ENCODE assay signal across 9 cellular contexts in genomic region chr2:218229851-218230250, GRCh38. TPM values are rescaled to one million over a fixed set of nuclear protein-coding genes. Genes with fewer than 3 reads are reported as not detected.
A peak's percentile ranks its signal among the peaks of the same experiment; 100 is the strongest.
DNase-seq lines count a peak whose midpoint lies in the region; ATAC-seq, FAIRE-seq and TF ChIP-seq lines count a peak whose summit lies in the region.
"Had no signal": no experiment of that assay in that cellular context is flagged by ENCODE, and none has a peak within 500 bp of the region (broad histone marks: within the 10 kb centered on the region; RNA-seq: fewer than 3 reads in every experiment).

No MANE protein-coding gene starts in this region.

- TF ChIP-seq POLR2A in GM12891 (IDR thresholded peaks at IDR 0.05; ENCODE audit: low read depth, low read length) (no peak), erythroblast (IDR thresholded peaks at IDR 0.05; ENCODE audit: low read length) (no peak)

- H3K27me3 ChIP-seq in RWPE2 (ENCODE audit: insufficient read depth, poor library complexity, severe bottlenecking) = no peaks in the 10 kb centered on the region

- H3K36me3 ChIP-seq in RWPE2 (ENCODE audit: low read depth) = peaks cover 95% of the 10 kb centered on the region

- no peaks in the 10 kb centered on the region for H3K9me3 ChIP-seq in RWPE2 (ENCODE audit: severe bottlenecking)

- peaks cover 100% of the 10 kb centered on the region for H3K36me3 Mint-ChIP-seq in stimulated activated effector memory CD8-positive, alpha-beta T cell treated with anti-CD3 and anti-CD28 coated beads, Interleukin-12 subunit alpha, Interleukin-12 subunit beta, amount 100 ng/mL, for 72 hours

- peaks cover 31% of the 10 kb centered on the region for H3K4me1 ChIP-seq in RWPE2 (ENCODE audit: insufficient read depth, poor library complexity, severe bottlenecking)

- H3K27ac ChIP-seq in RWPE2 (ENCODE audit: poor library complexity, severe bottlenecking) (peak overlapping the region; percentile 96), epithelial cell of prostate (peak overlapping the region; percentile 95)

- peaks cover 74% of the 10 kb centered on the region for H3K4me1 Mint-ChIP-seq in stimulated activated effector memory CD8-positive, alpha-beta T cell treated with anti-CD3 and anti-CD28 coated beads, Interleukin-12 subunit alpha, Interleukin-12 subunit beta, amount 100 ng/mL, for 72 hours

- no peak overlapping the region for H3K4me3 ChIP-seq in RWPE2 (ENCODE audit: severe bottlenecking)

- TF ChIP-seq CTCF in RWPE2 (IDR thresholded peaks at IDR 0.05; ENCODE audit: poor library complexity, severe bottlenecking) = no peak

- H3K4me3 Mint-ChIP-seq in stimulated activated effector memory CD8-positive, alpha-beta T cell treated with anti-CD3 and anti-CD28 coated beads, Interleukin-12 subunit alpha, Interleukin-12 subunit beta, amount 100 ng/mL, for 72 hours = peak overlapping the region; percentile 48

- no peak for FAIRE-seq in GM12891 (lab: Jason Lieb, UNC)
- FAIRE-seq: TTC549 had no signal

- no peak overlapping the region for H3K27ac Mint-ChIP-seq in stimulated activated effector memory CD8-positive, alpha-beta T cell treated with anti-CD3 and anti-CD28 coated beads, Interleukin-12 subunit alpha, Interleukin-12 subunit beta, amount 100 ng/mL, for 72 hours

- ATAC-seq in RWPE2 (ENCODE audit: low read depth) (peak; percentile 60), HG03108 (IDR thresholded peaks at IDR 0.05; ENCODE audit: unreplicated experiment) (no peak)
- no peak for ATAC-seq in stimulated activated effector memory CD8-positive, alpha-beta T cell treated with anti-CD3 and anti-CD28 coated beads, Interleukin-12 subunit alpha, Interleukin-12 subunit beta, amount 100 ng/mL, for 72 hours

- DNase-seq in GM12891 (ENCODE audit: insufficient read length, low spot score) = no peak
- DNase-seq in RWPE2 (ENCODE audit: low spot score) = no peak
- DNase-seq in epithelial cell of prostate (ENCODE audit: low read depth, low spot score) = no peak
- no peak for DNase-seq in stimulated activated effector memory CD8-positive, alpha-beta T cell treated with anti-CD3 and anti-CD28 coated beads, Interleukin-12 subunit alpha, Interleukin-12 subunit beta, amount 100 ng/mL, for 72 hours (ENCODE audit: low spot score in 2 of 2)
- no peak for DNase-seq in NCI-H1105 (lab: John Stamatoyannopoulos, UW)
- no peak for DNase-seq in erythroblast (lab: John Stamatoyannopoulos, UW)
- no peak for DNase-seq in DMS114 treated with DMSO at 0.1 percent for 48 hours (lab: John Stamatoyannopoulos, UW; ENCODE audit: unreplicated experiment)

- no peaks in the 10 kb centered on the region for H3K9me3 Mint-ChIP-seq in stimulated activated effector memory CD8-positive, alpha-beta T cell treated with anti-CD3 and anti-CD28 coated beads, Interleukin-12 subunit alpha, Interleukin-12 subunit beta, amount 100 ng/mL, for 72 hours

TF ChIP-seq in GM12891, 5 proteins besides CTCF, POLR2A, EP300 and RAD21:
- no peak for TF ChIP-seq TAF1 (IDR thresholded peaks at IDR 0.05; ENCODE audit: low read depth, low read length)
- no peak for TF ChIP-seq POU2F2 (IDR thresholded peaks at IDR 0.05; ENCODE audit: low read depth, low read length)
- no peak for TF ChIP-seq SPI1 (IDR thresholded peaks at IDR 0.05; ENCODE audit: low read depth, low read length)
- TF ChIP-seq POLR2AphosphoS5 (IDR thresholded peaks at IDR 0.05; ENCODE audit: low read depth, low read length) = peak; percentile 35; the same call in 1 of the 2 replicates
- no peak for TF ChIP-seq PAX5 (IDR thresholded peaks at IDR 0.05; ENCODE audit: insufficient read depth, low read length, severe bottlenecking)

RNA-seq across cellular contexts. Expression of gene ARPC2, which starts 12.9 kb away (rescaled TPM):
- 389 TPM for polyA plus RNA-seq in GM12891 (2012; ENCODE audit: low read depth, missing spikeins)

RNA-seq across cellular contexts. Expression of gene GPBAR1, which starts 31.0 kb away (rescaled TPM):
- 0.22 TPM for polyA plus RNA-seq in GM12891 (2012; ENCODE audit: low read depth, missing spikeins)

RNA-seq across cellular contexts. Expression of gene AAMP, which starts 40.1 kb away (rescaled TPM):
- polyA plus RNA-seq in GM12891 (2012; ENCODE audit: low read depth, missing spikeins) = 59.1 TPM

RNA-seq across cellular contexts. Expression of gene PNKD, which starts 40.5 kb away (rescaled TPM):
- polyA plus RNA-seq in GM12891 (2012; ENCODE audit: low read depth, missing spikeins) = 42.6 TPM
